ENCODE assay signal across 8 cellular contexts in genomic region chr7:100865971-100866720, GRCh38. TPM values are rescaled to one million over a fixed set of nuclear protein-coding genes. Genes with fewer than 3 reads are reported as not detected.
A peak's percentile ranks its signal among the peaks of the same experiment; 100 is the strongest.
DNase-seq lines count a peak whose midpoint lies in the region; ATAC-seq and TF ChIP-seq lines count a peak whose summit lies in the region.

No MANE protein-coding gene starts in this region.

- H3K9me3 ChIP-seq in parathyroid adenoma (ENCODE audit: control insufficient read depth, low read length), result no peaks in the 10 kb centered on the region

- ATAC-seq in activated B cell treated with CpG ODN at 0.5 μM for 24 hours (ENCODE audit: low read depth) (peak; percentile 57), HG02885 (IDR thresholded peaks at IDR 0.05; ENCODE audit: poor library complexity, unreplicated experiment) (no peak), GM18858 (IDR thresholded peaks at IDR 0.05; ENCODE audit: unreplicated experiment) (no peak), GM18861 (IDR thresholded peaks at IDR 0.05; ENCODE audit: unreplicated experiment) (no peak)

- peaks cover 22% of the 10 kb centered on the region for H3K4me1 Mint-ChIP-seq in activated B cell treated with CpG ODN at 0.5 μM for 24 hours

- DNase-seq in stimulated activated CD4-positive, alpha-beta T cell treated with anti-CD3 and anti-CD28 coated beads, Interleukin-15, amount 100 ng/mL, for 24 hours, result peak; percentile 52
- no peak for DNase-seq in stimulated activated CD4-positive, alpha-beta T cell treated with anti-CD3 and anti-CD28 coated beads, Interleukin-2, amount 100 ng/mL, for 48 hours
- DNase-seq in activated B cell treated with CpG ODN at 0.5 μM for 24 hours (no peak), fibroblast of gingiva (ENCODE audit: low read depth) (peak; percentile 88)

- no peaks in the 10 kb centered on the region for H3K9me3 Mint-ChIP-seq in activated B cell treated with CpG ODN at 0.5 μM for 24 hours

- H3K36me3 Mint-ChIP-seq in activated B cell treated with CpG ODN at 0.5 μM for 24 hours (ENCODE audit: low read depth), result peaks cover 34% of the 10 kb centered on the region

- H3K9ac ChIP-seq in parathyroid adenoma, result no peak overlapping the region

- CTCF ChIA-PET in activated B cell treated with CpG ODN at 0.5 μM for 24 hours (lab: Charles Lee), result no interaction called here

- H3K36me3 ChIP-seq in parathyroid adenoma (ENCODE audit: control insufficient read depth, insufficient read depth, low read length), result no peaks in the 10 kb centered on the region

- peak overlapping the region; percentile 90 for H2AFZ ChIP-seq in parathyroid adenoma

- H3K4me3 Mint-ChIP-seq in activated B cell treated with CpG ODN at 0.5 μM for 24 hours, result peak overlapping the region; percentile 85

- peak overlapping the region; percentile 59 for H3K27ac Mint-ChIP-seq in activated B cell treated with CpG ODN at 0.5 μM for 24 hours

- TF ChIP-seq CTCF in activated B cell treated with CpG ODN at 0.5 μM for 24 hours (IDR thresholded peaks at IDR 0.05) (no peak), parathyroid adenoma (IDR thresholded peaks at IDR 0.05) (no peak)

- POLR2A ChIA-PET in activated B cell treated with CpG ODN at 0.5 μM for 24 hours (lab: Charles Lee), result interaction anchor here (0.6 to 1.5 kb wide), 5 partner anchors 9 to 437 kb away, joined by 3 to 9 read pairs (median 4); partner anchors contain the start of genes SLC12A9, SRRT and ZCWPW1

- H3K27me3 ChIP-seq in parathyroid adenoma (ENCODE audit: control insufficient read depth, insufficient read depth, low read length), result no peaks in the 10 kb centered on the region

- peaks cover 4% of the 10 kb centered on the region for H3K79me2 ChIP-seq in parathyroid adenoma

- intact Hi-C loops in activated B cell treated with CpG ODN at 0.5 μM for 24 hours (cut with micrococcal nuclease), result no loop called here

- peaks cover 15% of the 10 kb centered on the region for H3K4me1 ChIP-seq in parathyroid adenoma

- no peaks in the 10 kb centered on the region for H3K27me3 Mint-ChIP-seq in activated B cell treated with CpG ODN at 0.5 μM for 24 hours

- peak overlapping the region; percentile 99 for H3K4me3 ChIP-seq in parathyroid adenoma (ENCODE audit: low read depth, low read length)

- H3K27ac ChIP-seq in parathyroid adenoma, result peak overlapping the region; percentile 91

- peak overlapping the region; percentile 95 for H3K4me2 ChIP-seq in parathyroid adenoma (ENCODE audit: low read length)

RNA-seq across cellular contexts. Expression of gene TRIP6, which starts 1.0 kb away (rescaled TPM):
- 12.6 and 16.9 TPM in 2 replicates for total RNA-seq in activated B cell treated with CpG ODN at 0.5 μM for 24 hours

RNA-seq across cellular contexts. Expression of gene SRRT, which starts 8.8 kb away (rescaled TPM):
- total RNA-seq in activated B cell treated with CpG ODN at 0.5 μM for 24 hours, result 229 and 244 TPM in 2 replicates

RNA-seq across cellular contexts. Expression of gene SLC12A9, which starts 13.6 kb away (rescaled TPM):
- 48.0 and 48.9 TPM in 2 replicates for total RNA-seq in activated B cell treated with CpG ODN at 0.5 μM for 24 hours

RNA-seq across cellular contexts. Expression of gene UFSP1, which starts 23.4 kb away (rescaled TPM):
- 3.4 and 4.5 TPM in 2 replicates for total RNA-seq in activated B cell treated with CpG ODN at 0.5 μM for 24 hours

RNA-seq across cellular contexts. Expression of gene ACHE, which starts 29.5 kb away (rescaled TPM):
- 0.16 and 0.34 TPM in 2 replicates for total RNA-seq in activated B cell treated with CpG ODN at 0.5 μM for 24 hours

Comparison
In these comparisons a context has a peak if more than half of its experiments do, and no peak if none do; other contexts are left out.
1. DNase-seq: peak in stimulated activated CD4-positive, alpha-beta T cell treated with anti-CD3 and anti-CD28 coated beads, Interleukin-15, amount 100 ng/mL, for 24 hours (single experiment) and fibroblast of gingiva (single experiment); none in stimulated activated CD4-positive, alpha-beta T cell treated with anti-CD3 and anti-CD28 coated beads, Interleukin-2, amount 100 ng/mL, for 48 hours (0 of 2) and activated B cell treated with CpG ODN at 0.5 μM for 24 hours (single experiment).